Comparison of ENCODE assay signal across 31 cellular contexts in the genomic region with DNA sequence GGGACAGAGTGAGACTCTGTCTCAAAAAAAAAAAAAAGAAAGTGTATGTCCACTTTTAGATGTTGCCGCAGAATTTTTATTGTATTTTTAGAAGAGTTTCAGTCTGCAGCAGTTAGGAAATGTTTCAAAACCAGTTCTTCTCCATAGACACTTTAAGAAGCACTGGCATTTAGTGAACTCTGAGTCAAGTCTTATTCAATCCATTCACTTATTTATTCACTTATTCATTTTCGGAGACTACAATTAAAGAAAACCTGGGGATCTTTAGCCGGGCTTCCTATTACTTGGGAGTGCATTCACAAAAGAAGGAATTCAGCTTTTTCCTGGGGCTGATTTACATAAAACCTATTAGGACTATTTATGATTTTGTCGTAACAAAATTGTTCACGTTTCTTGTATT. TPM values are rescaled to one million over a fixed set of nuclear protein-coding genes. Genes with fewer than 3 reads are reported as not detected.
DNase-seq lines count a peak whose midpoint lies in the region; ATAC-seq and TF ChIP-seq lines count a peak whose summit lies in the region.
"Had no signal": no experiment of that assay in that cellular context is flagged by ENCODE, and none has a peak within 500 bp of the region (broad histone marks: within the 10 kb centered on the region; RNA-seq: fewer than 3 reads in every experiment).

No MANE protein-coding gene starts in this region.

- H3K14ac ChIP-seq in mesenchymal stem cell (ENCODE audit: low read length in 2 of 2): no peak overlapping the region

- peaks cover 63% of the 10 kb centered on the region for H3K36me3 Mint-ChIP-seq in activated CD4-positive, alpha-beta T cell treated with anti-CD3 and anti-CD28 coated beads, Interleukin-2, amount 10 ng/mL, durations not matched to agents 7 days and 5 days (ENCODE audit: low read depth)
- peaks cover 90% of the 10 kb centered on the region for H3K36me3 Mint-ChIP-seq in CD4-positive, alpha-beta T cell (ENCODE audit: low read depth)
- H3K36me3 Mint-ChIP-seq in glutamatergic neuron (ENCODE audit: unreplicated experiment): peaks cover 2% of the 10 kb centered on the region
- H3K36me3 Mint-ChIP-seq: neural progenitor cell, type B pancreatic cell had no signal

- no peaks in the 10 kb centered on the region for H3K9me2 ChIP-seq in PC-9 (ENCODE audit: insufficient read depth)

- H3K9ac ChIP-seq in mesenchymal stem cell (ENCODE audit: low read length): no peak overlapping the region
- H3K9ac ChIP-seq: neural progenitor cell had no signal

- intact Hi-C loops in CD4-positive, alpha-beta T cell (cut with DNase I, micrococcal nuclease): no loop called here
- intact Hi-C loops in PC-9 (cut with micrococcal nuclease; ENCODE audit: unreplicated experiment): loop anchor here (5.0 kb wide), 1 partner anchor 98 kb away; the partner anchor contains the start of gene NIPAL3

- H3K4me2 ChIP-seq in PC-9 (no peak overlapping the region), mesenchymal stem cell (ENCODE audit: low read length, poor library complexity, severe bottlenecking) (no peak overlapping the region)
- H3K4me2 ChIP-seq: neural progenitor cell had no signal

- H3K79me1 ChIP-seq in mesenchymal stem cell (replicated peaks; ENCODE audit: low read length, poor library complexity, severe bottlenecking): peaks cover 7% of the 10 kb centered on the region

- no peaks in the 10 kb centered on the region for H3K27me3 Mint-ChIP-seq in activated CD4-positive, alpha-beta T cell treated with anti-CD3 and anti-CD28 coated beads, Interleukin-2, amount 10 ng/mL, durations not matched to agents 7 days and 5 days
- no peaks in the 10 kb centered on the region for H3K27me3 Mint-ChIP-seq in CD4-positive, alpha-beta T cell
- H3K27me3 Mint-ChIP-seq in glutamatergic neuron (ENCODE audit: unreplicated experiment): no peaks in the 10 kb centered on the region
- H3K27me3 Mint-ChIP-seq: activated CD4-positive, alpha-beta T cell treated with anti-CD3 and anti-CD28 coated beads, Interleukin-2, amount 10 ng/mL, durations not matched to agents 24 days and 14 days; activated naive CD8-positive, alpha-beta T cell treated with anti-CD3 and anti-CD28 coated beads, Interleukin-2, amount 10 ng/mL, durations not matched to agents 7 days and 5 days; IgD-negative memory B cell; memory B cell; type B pancreatic cell had no signal

- H3K4me1 Mint-ChIP-seq in activated CD4-positive, alpha-beta T cell treated with anti-CD3 and anti-CD28 coated beads, Interleukin-2, amount 10 ng/mL, durations not matched to agents 7 days and 5 days: peaks cover 58% of the 10 kb centered on the region
- H3K4me1 Mint-ChIP-seq in CD4-positive, alpha-beta T cell (ENCODE audit: low read depth): peaks cover 81% of the 10 kb centered on the region
- peaks cover 5% of the 10 kb centered on the region for H3K4me1 Mint-ChIP-seq in glutamatergic neuron (ENCODE audit: low read depth, unreplicated experiment)

- CTCF ChIA-PET in activated CD4-positive, alpha-beta T cell treated with anti-CD3 and anti-CD28 coated beads, Interleukin-2, amount 10 ng/mL, durations not matched to agents 7 days and 5 days (lab: Charles Lee): interaction anchor here (0.6 to 1.9 kb wide), 6 partner anchors 8 to 316 kb away, joined by 3 to 6 read pairs (median 4); no protein-coding TSS in a partner anchor
- CTCF ChIA-PET in CD4-positive, alpha-beta T cell (lab: Charles Lee): interaction anchor here (0.6 to 2.7 kb wide), 4 partner anchors 12 to 149 kb away, joined by 3 to 10 read pairs (median 4); no protein-coding TSS in a partner anchor
- CTCF ChIA-PET in PC-9 (lab: Charles Lee): interaction anchor here (0.6 to 1.2 kb wide), 5 partner anchors 72 to 365 kb away, joined by 3 to 7 read pairs (median 6); no protein-coding TSS in a partner anchor

- no peak overlapping the region for H2BK5ac ChIP-seq in mesenchymal stem cell (ENCODE audit: low read depth, low read length, poor library complexity, severe bottlenecking)

- no TSS peak for BruUV-seq in PC-9 (replicated peaks; lab: Mats Ljungman, UMichigan)

- no peaks in the 10 kb centered on the region for H3K79me2 ChIP-seq in PC-9 (ENCODE audit: low read depth)

- no peak overlapping the region for H3K4me3 ChIP-seq in PC-9
- H3K4me3 ChIP-seq in epithelial cell of esophagus (ENCODE audit: low read length): no peak overlapping the region
- no peak overlapping the region for H3K4me3 ChIP-seq in mesenchymal stem cell (ENCODE audit: insufficient read depth in 1 of 2, low read depth in 1 of 2, low read length in 2 of 2)
- H3K4me3 ChIP-seq: coronary artery, neural progenitor cell, pancreas had no signal

- H2BK15ac ChIP-seq in mesenchymal stem cell (ENCODE audit: low read depth, poor library complexity, severe bottlenecking): no peak overlapping the region

- H2AFZ ChIP-seq in PC-9 (no peak overlapping the region), mesenchymal stem cell (ENCODE audit: low read depth, low read length) (no peak overlapping the region)
- H2AFZ ChIP-seq: neural progenitor cell had no signal

- H3K36me3 ChIP-seq in PC-9 (ENCODE audit: low read depth) (no peaks in the 10 kb centered on the region), mesenchymal stem cell (ENCODE audit: control insufficient read depth in 1 of 2, insufficient read depth in 2 of 2, low read depth in 1 of 2, low read length in 2 of 2) (peaks cover 0 to 2% of the 10 kb centered on the region in 2 experiments)
- H3K36me3 ChIP-seq: neural progenitor cell had no signal

- H3K27ac Mint-ChIP-seq in activated CD4-positive, alpha-beta T cell treated with anti-CD3 and anti-CD28 coated beads, Interleukin-2, amount 10 ng/mL, durations not matched to agents 7 days and 5 days: peak overlapping the region; percentile 7
- peak overlapping the region; percentile 96 for H3K27ac Mint-ChIP-seq in CD4-positive, alpha-beta T cell
- no peak overlapping the region for H3K27ac Mint-ChIP-seq in glutamatergic neuron (ENCODE audit: unreplicated experiment)
- H3K27ac Mint-ChIP-seq: activated CD4-positive, alpha-beta T cell treated with anti-CD3 and anti-CD28 coated beads, Interleukin-2, amount 10 ng/mL, durations not matched to agents 24 days and 14 days; activated naive CD8-positive, alpha-beta T cell treated with anti-CD3 and anti-CD28 coated beads, Interleukin-2, amount 10 ng/mL, durations not matched to agents 7 days and 5 days; neural progenitor cell; stimulated activated effector memory CD8-positive, alpha-beta T cell treated with anti-CD3 and anti-CD28 coated beads, Interleukin-12 subunit alpha, Interleukin-12 subunit beta, amount 100 ng/mL, for 72 hours had no signal

- no peaks in the 10 kb centered on the region for H3K27me3 ChIP-seq in CD4-positive, alpha-beta T cell (ENCODE audit: control insufficient read depth, insufficient read depth, low read length)
- H3K27me3 ChIP-seq in PC-9 (ENCODE audit: insufficient read depth, low read depth): no peaks in the 10 kb centered on the region
- no peaks in the 10 kb centered on the region for H3K27me3 ChIP-seq in mesenchymal stem cell (ENCODE audit: control insufficient read depth in 1 of 2, insufficient read depth in 1 of 2, low read length in 2 of 2)
- H3K27me3 ChIP-seq: neural progenitor cell, pancreas had no signal

- no peak for DNase-seq in activated CD4-positive, alpha-beta T cell treated with anti-CD3 and anti-CD28 coated beads, Interleukin-2, amount 10 ng/mL, durations not matched to agents 7 days and 5 days
- no peak for DNase-seq in activated CD4-positive, alpha-beta T cell treated with anti-CD3 and anti-CD28 coated beads, Interleukin-2, amount 50 U/mL, for 4 hours
- no peak for DNase-seq in CD4-positive, alpha-beta T cell
- DNase-seq in PC-9 (no peak), epithelial cell of esophagus (ENCODE audit: low read depth) (peak; percentile 27), mesenchymal stem cell (no peak), glutamatergic neuron (no peak)
- DNase-seq: activated CD4-positive, alpha-beta T cell treated with anti-CD3 and anti-CD28 coated beads, Interleukin-2, amount 10 ng/mL, durations not matched to agents 24 days and 14 days; activated naive CD8-positive, alpha-beta T cell treated with anti-CD3 and anti-CD28 coated beads, Interleukin-2, amount 10 ng/mL, durations not matched to agents 7 days and 5 days; activated T-cell treated with anti-CD3 and anti-CD28 coated beads, Interleukin-2, amount 50 U/mL, for 48 hours; effector CD8-positive, alpha-beta T cell; NCI-H187 treated with DMSO at 0.1 percent for 48 hours; NCI-H2171 treated with DMSO at 0.1 percent for 48 hours; NCI-H510A treated with DMSO at 0.1 percent for 48 hours; pancreas; stimulated activated CD4-positive, alpha-beta T cell treated with anti-CD3 and anti-CD28 coated beads, Interleukin-15, amount 100 ng/mL, for 24 hours had no signal

- no peak overlapping the region for H3K27ac ChIP-seq in CD4-positive, alpha-beta T cell (ENCODE audit: low read depth, low read length)
- 0 out of 2 replicates have a peak overlapping the region, but pooled peaks have one; percentile 53 for H3K27ac ChIP-seq in PC-9
- H3K27ac ChIP-seq in mesenchymal stem cell (ENCODE audit: low read length, poor library complexity, severe bottlenecking): no peak overlapping the region
- H3K27ac ChIP-seq: coronary artery, neural progenitor cell, pancreas had no signal

- no peak for TF ChIP-seq CTCF in CD4-positive, alpha-beta T cell (IDR thresholded peaks at IDR 0.05)
- no peak for TF ChIP-seq CTCF in PC-9 (conservative IDR thresholded peaks at IDR 0.05)
- no peak for TF ChIP-seq CTCF in epithelial cell of esophagus (IDR thresholded peaks at IDR 0.05; ENCODE audit: insufficient read depth, low read depth, low read length, missing control alignments)
- no peak for TF ChIP-seq CTCF in glutamatergic neuron (IDR thresholded peaks at IDR 0.05; ENCODE audit: partially characterized antibody, unreplicated experiment)

- H4K8ac ChIP-seq in mesenchymal stem cell (ENCODE audit: low read length): no peak overlapping the region

- no peak overlapping the region for H2BK120ac ChIP-seq in mesenchymal stem cell (ENCODE audit: low read depth, low read length)

- 100% methylated on average over 2 of the region's 5 CpGs for WGBS in mesenchymal stem cell

- H3K4ac ChIP-seq in mesenchymal stem cell (ENCODE audit: low read depth in 1 of 2, low read length in 2 of 2): no peak overlapping the region

- no peak overlapping the region for H2AK5ac ChIP-seq in mesenchymal stem cell (ENCODE audit: low read length, severe bottlenecking)

- no peak overlapping the region for H2BK12ac ChIP-seq in mesenchymal stem cell (ENCODE audit: low read length in 2 of 2)

- H3K18ac ChIP-seq in mesenchymal stem cell (ENCODE audit: low read depth in 1 of 2, low read length in 2 of 2): no peak overlapping the region

- no peak overlapping the region for H4K91ac ChIP-seq in mesenchymal stem cell (ENCODE audit: low read length)

- POLR2A ChIA-PET in activated CD4-positive, alpha-beta T cell treated with anti-CD3 and anti-CD28 coated beads, Interleukin-2, amount 10 ng/mL, durations not matched to agents 7 days and 5 days (lab: Charles Lee): no interaction called here
- POLR2A ChIA-PET in CD4-positive, alpha-beta T cell (lab: Charles Lee): interaction anchor here (0.6 to 5.6 kb wide), 6 partner anchors 11 to 110 kb away, joined by 3 to 42 read pairs (median 10); partner anchors contain the start of gene RCAN3
- POLR2A ChIA-PET in PC-9 (lab: Charles Lee; ENCODE audit: unreplicated experiment): interaction anchor here (0.6 to 1.0 kb wide), 6 partner anchors 9 to 1770 kb away, joined by 3 to 22 read pairs (median 4); no protein-coding TSS in a partner anchor

- H3F3A ChIP-seq in PC-9 (ENCODE audit: insufficient read depth, low read depth): peaks cover 22% of the 10 kb centered on the region; the same call in 1 of the 2 replicates

- no peak overlapping the region for H3K23ac ChIP-seq in mesenchymal stem cell (ENCODE audit: low read length in 2 of 2)

- H3K4me3 Mint-ChIP-seq in activated CD4-positive, alpha-beta T cell treated with anti-CD3 and anti-CD28 coated beads, Interleukin-2, amount 10 ng/mL, durations not matched to agents 7 days and 5 days: no peak overlapping the region
- H3K4me3 Mint-ChIP-seq in CD4-positive, alpha-beta T cell: no peak overlapping the region
- H3K4me3 Mint-ChIP-seq in glutamatergic neuron (ENCODE audit: unreplicated experiment): no peak overlapping the region
- H3K4me3 Mint-ChIP-seq: activated CD4-positive, alpha-beta T cell treated with anti-CD3 and anti-CD28 coated beads, Interleukin-2, amount 10 ng/mL, durations not matched to agents 24 days and 14 days; activated naive CD8-positive, alpha-beta T cell treated with anti-CD3 and anti-CD28 coated beads, Interleukin-2, amount 10 ng/mL, durations not matched to agents 7 days and 5 days; CD14-positive monocyte; IgD-negative memory B cell; memory B cell; neural progenitor cell; stimulated activated effector memory CD8-positive, alpha-beta T cell treated with anti-CD3 and anti-CD28 coated beads, Interleukin-12 subunit alpha, Interleukin-12 subunit beta, amount 100 ng/mL, for 72 hours; type B pancreatic cell had no signal

- no peaks in the 10 kb centered on the region for H4K20me1 ChIP-seq in PC-9 (ENCODE audit: insufficient read depth)

- ATAC-seq in CD4-positive, alpha-beta T cell (ENCODE audit: poor library complexity): no peak
- no peak for ATAC-seq in HG03097 (IDR thresholded peaks at IDR 0.05; ENCODE audit: low FRiP score, unreplicated experiment)
- ATAC-seq: left lobe of liver; stimulated activated effector memory CD8-positive, alpha-beta T cell treated with anti-CD3 and anti-CD28 coated beads, Interleukin-12 subunit alpha, Interleukin-12 subunit beta, amount 100 ng/mL, for 72 hours had no signal

- H3K9me3 ChIP-seq in CD4-positive, alpha-beta T cell (ENCODE audit: control insufficient read depth, low read length): no peaks in the 10 kb centered on the region
- H3K9me3 ChIP-seq in PC-9 (ENCODE audit: insufficient read depth, low read depth): no peaks in the 10 kb centered on the region
- no peaks in the 10 kb centered on the region for H3K9me3 ChIP-seq in mesenchymal stem cell (ENCODE audit: control insufficient read depth, low read length)
- H3K9me3 ChIP-seq: pancreas had no signal

- H3K4me1 ChIP-seq in PC-9 (replicated peaks; ENCODE audit: insufficient read depth) (no peaks in the 10 kb centered on the region), mesenchymal stem cell (ENCODE audit: control insufficient read depth, insufficient read depth, low read depth, low read length) (peaks cover 2% of the 10 kb centered on the region)
- H3K4me1 ChIP-seq: neural progenitor cell, pancreas had no signal

- no peaks in the 10 kb centered on the region for H3K9me3 Mint-ChIP-seq in activated CD4-positive, alpha-beta T cell treated with anti-CD3 and anti-CD28 coated beads, Interleukin-2, amount 10 ng/mL, durations not matched to agents 7 days and 5 days
- no peaks in the 10 kb centered on the region for H3K9me3 Mint-ChIP-seq in CD4-positive, alpha-beta T cell
- H3K9me3 Mint-ChIP-seq in glutamatergic neuron (ENCODE audit: unreplicated experiment): peaks cover 2% of the 10 kb centered on the region
- H3K9me3 Mint-ChIP-seq: activated CD4-positive, alpha-beta T cell treated with anti-CD3 and anti-CD28 coated beads, Interleukin-2, amount 10 ng/mL, durations not matched to agents 24 days and 14 days; CD14-positive monocyte; IgD-negative memory B cell; memory B cell; neural progenitor cell; stimulated activated effector memory CD8-positive, alpha-beta T cell treated with anti-CD3 and anti-CD28 coated beads, Interleukin-12 subunit alpha, Interleukin-12 subunit beta, amount 100 ng/mL, for 72 hours; type B pancreatic cell had no signal

RNA-seq across cellular contexts. Expression of gene RCAN3, which starts 12.3 kb away (rescaled TPM):
- 100 to 1,000 TPM in 1 of 2 experiments, 10 to 100 TPM in 1; 96.8 to 100 TPM for total RNA-seq in activated CD4-positive, alpha-beta T cell treated with anti-CD3 and anti-CD28 coated beads, Interleukin-2, amount 10 ng/mL, durations not matched to agents 7 days and 5 days
- 100 to 1,000 TPM; 185 to 191 TPM for total RNA-seq in CD4-positive, alpha-beta T cell
- total RNA-seq in PC-9 (2021): 21.9 and 27.4 TPM in 2 replicates
- 16.3 TPM for polyA plus RNA-seq in mesenchymal stem cell (2013, experiment 1 of 2)
- polyA plus RNA-seq in mesenchymal stem cell (2013, experiment 2 of 2): 16.9 TPM
- total RNA-seq in glutamatergic neuron (ENCODE audit: unreplicated experiment): 21.8 TPM

RNA-seq across cellular contexts. Expression of gene NCMAP, which starts 40.9 kb away (rescaled TPM):
- total RNA-seq in activated CD4-positive, alpha-beta T cell treated with anti-CD3 and anti-CD28 coated beads, Interleukin-2, amount 10 ng/mL, durations not matched to agents 7 days and 5 days: not detected
- total RNA-seq in CD4-positive, alpha-beta T cell: not detected
- total RNA-seq in PC-9 (2021) (0.20 and 0.50 TPM in 2 replicates), glutamatergic neuron (ENCODE audit: unreplicated experiment) (not detected)
- 0.03 TPM for polyA plus RNA-seq in mesenchymal stem cell (2013, experiment 1 of 2)
- polyA plus RNA-seq in mesenchymal stem cell (2013, experiment 2 of 2): 0.01 TPM
- total RNA-seq: A172; activated CD4-positive, alpha-beta T cell treated with anti-CD3 and anti-CD28 coated beads, Interleukin-2, amount 10 ng/mL, durations not matched to agents 24 days and 14 days; astrocyte; cardiac septum; Daoy; glomerular endothelial cell; T-helper 2 cell treated with Interferon-gamma antibody and Interleukin-4, amounts not matched to agents 100 ng/mL and 5 ng/mL, for 36 hours had no signal
- polyA plus RNA-seq: CD14-positive monocyte, IgD-negative memory B cell had no signal
